8 cellular contexts compared by ENCODE assay signal in genomic region chr3:51671090-51672082, GRCh38. TPM values are rescaled to one million over a fixed set of nuclear protein-coding genes. Genes with fewer than 3 reads are reported as not detected.
DNase-seq lines count a peak whose midpoint lies in the region; ATAC-seq and TF ChIP-seq lines count a peak whose summit lies in the region.

Gene TEX264, plus strand, starts transcription at chr3:51671252. Its CDS starts 3,053 bp downstream, at chr3:51674305.

- ATAC-seq in GM18520 (IDR thresholded peaks at IDR 0.05; ENCODE audit: unreplicated experiment) (peak; percentile 77), HG03045 (IDR thresholded peaks at IDR 0.05; ENCODE audit: unreplicated experiment) (peak; percentile 77)

- peak within 1 kb of the TSS; percentile 68 for H3K27ac Mint-ChIP-seq in chondrocyte (ENCODE audit: unreplicated experiment)

- H3K36me3 Mint-ChIP-seq in chondrocyte (ENCODE audit: low read depth): no peaks in the 10 kb centered on the region

- POLR2A ChIA-PET in AG04449 (lab: Yijun Ruan, JAX): interaction anchor here (1.0 to 1.9 kb wide), 3 partner anchors 11 to 172 kb away, joined by 5 to 6 read pairs (median 6); partner anchors contain the start of gene DCAF1

- DNase-seq in AG04449 (ENCODE audit: low read depth, low spot score): no peak
- peak; percentile 90 for DNase-seq in NCI-H2227 (lab: John Stamatoyannopoulos, UW; ENCODE audit: unreplicated experiment)
- peak; percentile 87 to 89 for DNase-seq in activated CD4-positive, alpha-beta T cell treated with anti-CD3 and anti-CD28 coated beads for 24 hours (ENCODE audit: low read depth in 2 of 2)
- DNase-seq in chondrocyte (ENCODE audit: low spot score): no peak
- DNase-seq in kidney glomerular epithelial cell (lab: John Stamatoyannopoulos, UW): peak; percentile 41
- DNase-seq in stimulated activated CD4-positive, alpha-beta T cell treated with anti-CD3 and anti-CD28 coated beads, Interleukin-1b, Interleukin-23, amount 100 ng/mL, for 1 hour (ENCODE audit: low read depth in 2 of 2): peak; percentile 78 to 90

- peak within 1 kb of the TSS; percentile 83 for H3K4me3 Mint-ChIP-seq in chondrocyte (ENCODE audit: unreplicated experiment)

- CTCF ChIA-PET in AG04449 (lab: Yijun Ruan, JAX): interaction anchor here (0.8 to 10.5 kb wide), 13 partner anchors 10 to 282 kb away, joined by 3 to 349 read pairs (median 16); partner anchors contain the start of genes DCAF1, RAD54L2 and RBM15B

- H3K4me1 Mint-ChIP-seq in chondrocyte (ENCODE audit: low read depth): peaks cover 41% of the 10 kb centered on the region

- peak within 1 kb of the TSS; percentile 82 for H3K4me3 ChIP-seq in AG04449 (ENCODE audit: low read depth, low read length)

- H3K27me3 Mint-ChIP-seq in chondrocyte (ENCODE audit: low read depth): no peaks in the 10 kb centered on the region

- no peaks in the 10 kb centered on the region for H3K9me3 Mint-ChIP-seq in chondrocyte (ENCODE audit: low read depth)

- TF ChIP-seq CTCF in AG04449 (IDR thresholded peaks at IDR 0.05; ENCODE audit: insufficient read depth, low read length, missing control alignments) (no peak), chondrocyte (IDR thresholded peaks at IDR 0.05) (no peak)

RNA-seq across cellular contexts. Expression of gene TEX264, which starts in this region (rescaled TPM):
- total RNA-seq in chondrocyte: 43.0 to 45.0 TPM (median 45.0 TPM) in 3 replicates

Comparison
In these comparisons a context has a peak if more than half of its experiments do, and no peak if none do; other contexts are left out.
1. DNase-seq: peak in NCI-H2227 (single experiment), activated CD4-positive, alpha-beta T cell treated with anti-CD3 and anti-CD28 coated beads for 24 hours (2 of 2), kidney glomerular epithelial cell (single experiment) and stimulated activated CD4-positive, alpha-beta T cell treated with anti-CD3 and anti-CD28 coated beads, Interleukin-1b, Interleukin-23, amount 100 ng/mL, for 1 hour (2 of 2); none in AG04449 (single experiment) and chondrocyte (single experiment).